1 cellular context compared by ENCODE assay signal in genomic region chr10:127194598-127194997, GRCh38.
TF ChIP-seq lines count a peak whose summit lies in the region.

No MANE protein-coding gene starts in this region.

TF ChIP-seq in WTC11, 78 proteins besides CTCF, POLR2A, EP300 and RAD21:
- TF ChIP-seq ZSCAN18 (CRISPR knock-in tag; IDR thresholded peaks at IDR 0.05) (no peak), CREB1 (CRISPR knock-in tag; IDR thresholded peaks at IDR 0.05) (no peak), ELF4 (CRISPR knock-in tag; IDR thresholded peaks at IDR 0.05; ENCODE audit: low read depth) (no peak), SOX15 (CRISPR knock-in tag; IDR thresholded peaks at IDR 0.05) (no peak), ZNF263 (CRISPR knock-in tag; IDR thresholded peaks at IDR 0.05; ENCODE audit: low read depth) (no peak)
- TF ChIP-seq, protein P1, sequence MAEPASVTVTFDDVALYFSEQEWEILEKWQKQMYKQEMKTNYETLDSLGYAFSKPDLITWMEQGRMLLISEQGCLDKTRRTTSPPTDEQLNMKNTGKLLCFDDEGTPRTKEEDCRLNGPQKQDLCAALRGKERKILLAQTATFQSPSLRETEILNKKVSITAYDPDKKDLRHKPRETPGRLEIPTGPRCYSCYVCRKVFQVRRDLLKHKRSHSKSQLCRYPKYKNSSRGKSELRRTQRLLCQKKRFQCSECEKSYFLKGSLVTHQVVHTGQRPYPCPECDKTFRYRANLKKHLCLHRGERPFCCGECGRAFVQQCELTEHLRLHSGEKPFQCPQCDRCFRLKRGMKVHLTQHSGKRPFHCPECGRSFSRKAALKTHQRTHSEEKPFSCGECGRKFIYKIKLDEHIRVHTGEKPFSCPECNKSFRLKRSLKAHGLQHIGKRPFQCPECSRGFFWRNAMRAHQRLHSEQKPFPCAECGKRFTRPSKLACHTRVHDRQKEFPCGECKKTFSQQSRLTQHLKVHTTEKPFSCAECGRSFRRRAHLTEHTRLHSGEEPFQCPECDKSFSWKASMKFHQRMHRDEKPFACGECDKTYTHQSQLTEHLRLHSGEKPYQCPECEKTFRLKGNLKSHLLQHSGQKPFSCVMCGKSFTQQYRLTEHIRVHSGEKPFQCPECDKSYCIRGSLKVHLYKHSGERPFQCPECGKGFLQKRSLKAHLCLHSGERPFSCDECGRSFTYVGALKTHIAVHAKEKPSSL (CRISPR knock-in tag; conservative IDR thresholded peaks at IDR 0.05): no peak
